8 cellular contexts compared by ENCODE assay signal in genomic region chrX:53048169-53049126, GRCh38. TPM values are rescaled to one million over a fixed set of nuclear protein-coding genes. Genes with fewer than 3 reads are reported as not detected.
DNase-seq lines count a peak whose midpoint lies in the region; ATAC-seq and TF ChIP-seq lines count a peak whose summit lies in the region.
"Had no signal": no experiment of that assay in that cellular context is flagged by ENCODE, and none has a peak within 500 bp of the region (broad histone marks: within the 10 kb centered on the region; RNA-seq: fewer than 3 reads in every experiment).

Gene GPR173 (plus strand): TSS chrX:53048789. CDS start chrX:53076622, 27,833 bp downstream.

- DNase-seq in HS-27A (ENCODE audit: low read depth) (peak; percentile 30), SHP77 treated with DMSO at 0.1 percent for 48 hours (lab: John Stamatoyannopoulos, UW) (peak; percentile 66), fibroblast of the aortic adventitia (ENCODE audit: low read depth) (peak; percentile 69), neural crest cell (ENCODE audit: low read depth, low spot score) (peak; percentile 35), NAMALWA (ENCODE audit: low spot score) (no peak)
- DNase-seq in NK-92 treated with Interleukin-12 subunit alpha and Interleukin-12 subunit beta, amount 100 ng/mL, for 24 hours (lab: John Stamatoyannopoulos, UW) = no peak

- peaks cover 22% of the 10 kb centered on the region for H3K4me1 Mint-ChIP-seq in neural crest cell

- peak within 1 kb of the TSS; percentile 90 for H3K4me3 Mint-ChIP-seq in neural crest cell

- H3K36me3 Mint-ChIP-seq in neural crest cell (ENCODE audit: low read depth) = no peaks in the 10 kb centered on the region

- H3K4me3 ChIP-seq in fibroblast of the aortic adventitia (ENCODE audit: low read depth, low read length) = peak within 1 kb of the TSS; percentile 74

- peak within 1 kb of the TSS; percentile 59 for H3K27ac Mint-ChIP-seq in neural crest cell (ENCODE audit: unreplicated experiment)

- no peak for ATAC-seq in GM19463 (IDR thresholded peaks at IDR 0.05; ENCODE audit: unreplicated experiment)

- TF ChIP-seq CTCF in fibroblast of the aortic adventitia (IDR thresholded peaks at IDR 0.05; ENCODE audit: insufficient read depth, low read length) (no peak), neural crest cell (conservative IDR thresholded peaks at IDR 0.05) (no peak)

- no peaks in the 10 kb centered on the region for H3K27me3 Mint-ChIP-seq in neural crest cell (ENCODE audit: low read depth)

- peaks cover 2% of the 10 kb centered on the region for H3K9me3 Mint-ChIP-seq in neural crest cell

RNA-seq across cellular contexts. Expression of gene GPR173, which starts in this region (rescaled TPM):
- total RNA-seq in fibroblast of the aortic adventitia (ENCODE audit: low replicate concordance) (1.1 and 2.5 TPM in 2 replicates), neural crest cell (11.8 and 13.0 TPM in 2 replicates)
- total RNA-seq: SK-MEL-5 had no signal

Comparison
In these comparisons a context has a peak if more than half of its experiments do, and no peak if none do; other contexts are left out.
1. DNase-seq: peak in HS-27A (single experiment), SHP77 treated with DMSO at 0.1 percent for 48 hours (single experiment), fibroblast of the aortic adventitia (single experiment) and neural crest cell (single experiment); none in NAMALWA (single experiment) and NK-92 treated with Interleukin-12 subunit alpha and Interleukin-12 subunit beta, amount 100 ng/mL, for 24 hours (single experiment).